Comparison of ENCODE assay signal across 1 cellular context in the genomic region with DNA sequence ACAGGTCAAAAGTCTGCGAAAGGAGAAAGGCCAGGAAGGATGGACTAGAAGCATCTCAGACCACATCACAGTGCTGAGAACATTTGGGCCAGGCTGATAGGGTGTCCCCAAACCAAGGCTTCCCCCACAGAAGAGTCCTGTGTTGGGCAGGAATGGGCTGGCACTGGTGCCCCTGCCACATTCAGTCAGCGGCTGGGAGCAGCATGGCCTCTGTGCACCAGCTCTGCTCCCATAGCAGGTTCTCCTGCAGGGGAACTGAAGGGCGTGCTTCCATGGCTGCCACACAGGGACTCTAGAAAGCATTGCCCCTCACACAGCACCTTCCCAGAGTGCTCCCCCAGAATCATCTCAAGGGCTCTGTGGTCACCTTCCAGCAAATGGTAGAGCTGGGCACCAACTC.
TF ChIP-seq lines count a peak whose summit lies in the region.

No MANE protein-coding gene starts in this region.

TF ChIP-seq in GM12878, 131 proteins besides CTCF, POLR2A, EP300 and RAD21:
- TF ChIP-seq, protein P1, sequence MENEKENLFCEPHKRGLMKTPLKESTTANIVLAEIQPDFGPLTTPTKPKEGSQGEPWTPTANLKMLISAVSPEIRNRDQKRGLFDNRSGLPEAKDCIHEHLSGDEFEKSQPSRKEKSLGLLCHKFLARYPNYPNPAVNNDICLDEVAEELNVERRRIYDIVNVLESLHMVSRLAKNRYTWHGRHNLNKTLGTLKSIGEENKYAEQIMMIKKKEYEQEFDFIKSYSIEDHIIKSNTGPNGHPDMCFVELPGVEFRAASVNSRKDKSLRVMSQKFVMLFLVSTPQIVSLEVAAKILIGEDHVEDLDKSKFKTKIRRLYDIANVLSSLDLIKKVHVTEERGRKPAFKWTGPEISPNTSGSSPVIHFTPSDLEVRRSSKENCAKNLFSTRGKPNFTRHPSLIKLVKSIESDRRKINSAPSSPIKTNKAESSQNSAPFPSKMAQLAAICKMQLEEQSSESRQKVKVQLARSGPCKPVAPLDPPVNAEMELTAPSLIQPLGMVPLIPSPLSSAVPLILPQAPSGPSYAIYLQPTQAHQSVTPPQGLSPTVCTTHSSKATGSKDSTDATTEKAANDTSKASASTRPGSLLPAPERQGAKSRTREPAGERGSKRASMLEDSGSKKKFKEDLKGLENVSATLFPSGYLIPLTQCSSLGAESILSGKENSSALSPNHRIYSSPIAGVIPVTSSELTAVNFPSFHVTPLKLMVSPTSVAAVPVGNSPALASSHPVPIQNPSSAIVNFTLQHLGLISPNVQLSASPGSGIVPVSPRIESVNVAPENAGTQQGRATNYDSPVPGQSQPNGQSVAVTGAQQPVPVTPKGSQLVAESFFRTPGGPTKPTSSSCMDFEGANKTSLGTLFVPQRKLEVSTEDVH (IDR thresholded peaks at IDR 0.05; ENCODE audit: low read depth, partially characterized antibody) = no peak
- TF ChIP-seq SREBF2 (IDR thresholded peaks at IDR 0.05; ENCODE audit: low read length) (no peak), SRF (IDR thresholded peaks at IDR 0.05; ENCODE audit: low read depth in 2 of 2, low read length in 2 of 2) (no peak), YY1 (IDR thresholded peaks at IDR 0.05; ENCODE audit: low read depth, low read length) (no peak), SIN3A (IDR thresholded peaks at IDR 0.05; ENCODE audit: low read depth, low read length) (no peak), JUND (IDR thresholded peaks at IDR 0.05; ENCODE audit: low read depth, low read length) (no peak), TAF1 (IDR thresholded peaks at IDR 0.05; ENCODE audit: borderline replicate concordance, low read depth, low read length) (no peak), POLR2AphosphoS5 (IDR thresholded peaks at IDR 0.05; ENCODE audit: low read length) (no peak), NRF1 (conservative IDR thresholded peaks at IDR 0.05; ENCODE audit: low read depth, low read length) (no peak), SMARCA5 (IDR thresholded peaks at IDR 0.05) (no peak), FOXM1 (IDR thresholded peaks at IDR 0.05; ENCODE audit: low read depth, low read length) (no peak), SUPT20H (IDR thresholded peaks at IDR 0.05; ENCODE audit: borderline replicate concordance, control insufficient read depth, low read depth, low read length) (no peak), SP1 (IDR thresholded peaks at IDR 0.05; ENCODE audit: low read depth, low read length) (no peak)
- TF ChIP-seq, protein P2, sequence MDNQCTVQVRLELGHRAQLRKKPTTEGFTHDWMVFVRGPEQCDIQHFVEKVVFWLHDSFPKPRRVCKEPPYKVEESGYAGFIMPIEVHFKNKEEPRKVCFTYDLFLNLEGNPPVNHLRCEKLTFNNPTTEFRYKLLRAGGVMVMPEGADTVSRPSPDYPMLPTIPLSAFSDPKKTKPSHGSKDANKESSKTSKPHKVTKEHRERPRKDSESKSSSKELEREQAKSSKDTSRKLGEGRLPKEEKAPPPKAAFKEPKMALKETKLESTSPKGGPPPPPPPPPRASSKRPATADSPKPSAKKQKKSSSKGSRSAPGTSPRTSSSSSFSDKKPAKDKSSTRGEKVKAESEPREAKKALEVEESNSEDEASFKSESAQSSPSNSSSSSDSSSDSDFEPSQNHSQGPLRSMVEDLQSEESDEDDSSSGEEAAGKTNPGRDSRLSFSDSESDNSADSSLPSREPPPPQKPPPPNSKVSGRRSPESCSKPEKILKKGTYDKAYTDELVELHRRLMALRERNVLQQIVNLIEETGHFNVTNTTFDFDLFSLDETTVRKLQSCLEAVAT (IDR thresholded peaks at IDR 0.05) = no peak
- TF ChIP-seq, protein P3, sequence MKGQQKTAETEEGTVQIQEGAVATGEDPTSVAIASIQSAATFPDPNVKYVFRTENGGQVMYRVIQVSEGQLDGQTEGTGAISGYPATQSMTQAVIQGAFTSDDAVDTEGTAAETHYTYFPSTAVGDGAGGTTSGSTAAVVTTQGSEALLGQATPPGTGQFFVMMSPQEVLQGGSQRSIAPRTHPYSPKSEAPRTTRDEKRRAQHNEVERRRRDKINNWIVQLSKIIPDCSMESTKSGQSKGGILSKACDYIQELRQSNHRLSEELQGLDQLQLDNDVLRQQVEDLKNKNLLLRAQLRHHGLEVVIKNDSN (IDR thresholded peaks at IDR 0.05; ENCODE audit: borderline replicate concordance, extremely low read length, insufficient read depth, low read depth, low read length) = no peak
- TF ChIP-seq, protein P4, sequence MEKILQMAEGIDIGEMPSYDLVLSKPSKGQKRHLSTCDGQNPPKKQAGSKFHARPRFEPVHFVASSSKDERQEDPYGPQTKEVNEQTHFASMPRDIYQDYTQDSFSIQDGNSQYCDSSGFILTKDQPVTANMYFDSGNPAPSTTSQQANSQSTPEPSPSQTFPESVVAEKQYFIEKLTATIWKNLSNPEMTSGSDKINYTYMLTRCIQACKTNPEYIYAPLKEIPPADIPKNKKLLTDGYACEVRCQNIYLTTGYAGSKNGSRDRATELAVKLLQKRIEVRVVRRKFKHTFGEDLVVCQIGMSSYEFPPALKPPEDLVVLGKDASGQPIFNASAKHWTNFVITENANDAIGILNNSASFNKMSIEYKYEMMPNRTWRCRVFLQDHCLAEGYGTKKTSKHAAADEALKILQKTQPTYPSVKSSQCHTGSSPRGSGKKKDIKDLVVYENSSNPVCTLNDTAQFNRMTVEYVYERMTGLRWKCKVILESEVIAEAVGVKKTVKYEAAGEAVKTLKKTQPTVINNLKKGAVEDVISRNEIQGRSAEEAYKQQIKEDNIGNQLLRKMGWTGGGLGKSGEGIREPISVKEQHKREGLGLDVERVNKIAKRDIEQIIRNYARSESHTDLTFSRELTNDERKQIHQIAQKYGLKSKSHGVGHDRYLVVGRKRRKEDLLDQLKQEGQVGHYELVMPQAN (conservative IDR thresholded peaks at IDR 0.05) = no peak
- TF ChIP-seq, protein P5, sequence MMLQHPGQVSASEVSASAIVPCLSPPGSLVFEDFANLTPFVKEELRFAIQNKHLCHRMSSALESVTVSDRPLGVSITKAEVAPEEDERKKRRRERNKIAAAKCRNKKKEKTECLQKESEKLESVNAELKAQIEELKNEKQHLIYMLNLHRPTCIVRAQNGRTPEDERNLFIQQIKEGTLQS (IDR thresholded peaks at IDR 0.05; ENCODE audit: borderline replicate concordance, extremely low read depth, low read depth, low read length) = no peak
TF ChIP-seq in GM12878: peak in this region for 0.
